Comparison of ENCODE assay signal across 22 cellular contexts in genomic region chr6:107585815-107586435, GRCh38.
DNase-seq lines count a peak whose midpoint lies in the region; ATAC-seq and TF ChIP-seq lines count a peak whose summit lies in the region.
"Had no signal": no experiment of that assay in that cellular context is flagged by ENCODE, and none has a peak within 500 bp of the region (broad histone marks: within the 10 kb centered on the region; RNA-seq: fewer than 3 reads in every experiment).

No MANE protein-coding gene starts in this region.

- intact Hi-C loops in esophagus squamous epithelium (cut with DNase I): no loop called here

- 91% methylated on average over 5 of the region's 5 CpGs for WGBS in esophagus squamous epithelium, 2 donors

- no peak for ATAC-seq in GM21447 (IDR thresholded peaks at IDR 0.05; ENCODE audit: unreplicated experiment)
- ATAC-seq in HG02938 (IDR thresholded peaks at IDR 0.05; ENCODE audit: unreplicated experiment): no peak
- ATAC-seq: activated T-cell treated with anti-CD3 and anti-CD28 coated beads, Interleukin-2, amount 50 U/mL, for 72 hours; natural killer cell treated with Interleukin-12 subunit alpha and Interleukin-12 subunit beta and Interleukin-15 and Interleukin-18, amount 100 ng/mL, for 72 hours; T-helper 17 cell had no signal

- H3K27me3 ChIP-seq in esophagus squamous epithelium: no peaks in the 10 kb centered on the region
- H3K27me3 ChIP-seq: BLaER1, hepatocyte had no signal

- H3K9me3 ChIP-seq in esophagus squamous epithelium: no peaks in the 10 kb centered on the region
- H3K9me3 ChIP-seq: BLaER1, prostate gland had no signal

- DNase-seq in NCI-H1092 treated with DMSO at 0.1 percent for 48 hours (lab: John Stamatoyannopoulos, UW): peak; percentile 7
- no peak for DNase-seq in NCI-H1092 (lab: John Stamatoyannopoulos, UW)
- peak; percentile 55 for DNase-seq in NCI-H1694 (lab: John Stamatoyannopoulos, UW)
- DNase-seq in NCI-H69 (lab: John Stamatoyannopoulos, UW): peak; percentile 98
- DNase-seq in putamen (ENCODE audit: low spot score): peak; percentile 34
- DNase-seq in esophagus squamous epithelium (lab: John Stamatoyannopoulos, UW): no peak
- DNase-seq: 8988T; activated CD4-positive, CD25-positive, alpha-beta regulatory T cell; activated T-cell treated with anti-CD3 and anti-CD28 coated beads, Interleukin-2, amount 50 U/mL, for 72 hours; DMS53; Kasumi-1; mesendoderm; SIG-M5; stimulated activated CD8-positive, alpha-beta memory T cell treated with anti-CD3 and anti-CD28 coated beads, Interleukin-4, amount 100 ng/mL, for 48 hours; T-helper 17 cell had no signal

- no peaks in the 10 kb centered on the region for H3K4me1 ChIP-seq in esophagus squamous epithelium
- H3K4me1 ChIP-seq: BLaER1, prostate gland had no signal

- no peak overlapping the region for H3K4me3 ChIP-seq in esophagus squamous epithelium
- H3K4me3 ChIP-seq: BLaER1, hepatocyte, prostate gland, smooth muscle cell had no signal

- TF ChIP-seq CTCF in esophagus squamous epithelium (IDR thresholded peaks at IDR 0.05): no peak

- H3K36me3 ChIP-seq in esophagus squamous epithelium: no peaks in the 10 kb centered on the region
- H3K36me3 ChIP-seq: BLaER1, prostate gland had no signal

- no peak overlapping the region for H3K27ac ChIP-seq in esophagus squamous epithelium
- H3K27ac ChIP-seq: BLaER1, hepatocyte, prostate gland had no signal

- TF ChIP-seq POLR2A in esophagus squamous epithelium (IDR thresholded peaks at IDR 0.05): no peak

Comparison
In these comparisons a context has a peak if more than half of its experiments do, and no peak if none do; other contexts are left out.
1. DNase-seq: peak in NCI-H1092 treated with DMSO at 0.1 percent for 48 hours (single experiment), NCI-H1694 (single experiment), NCI-H69 (single experiment) and putamen (single experiment); none in NCI-H1092 (single experiment) and esophagus squamous epithelium (single experiment).